24 cellular contexts compared by ENCODE assay signal in genomic region chr3:127410137-127410488, GRCh38.
DNase-seq lines count a peak whose midpoint lies in the region; ATAC-seq and TF ChIP-seq lines count a peak whose summit lies in the region.
"Had no signal": no experiment of that assay in that cellular context is flagged by ENCODE, and none has a peak within 500 bp of the region (broad histone marks: within the 10 kb centered on the region; RNA-seq: fewer than 3 reads in every experiment).

No MANE protein-coding gene starts in this region.

- peaks cover 0 to 78% (median 6%) of the 10 kb centered on the region in 3 donors for H3K27me3 ChIP-seq in stomach

- no peaks in the 10 kb centered on the region for H3K4me1 ChIP-seq in stomach

- intact Hi-C loops in activated T-helper 2 cell treated with anti-CD3 and anti-CD28 coated beads, Interferon-gamma antibody, Interleukin-2, Interleukin-4, amounts not matched to agents 10 μg/mL and 5 μg/mL and 100 μg/mL, durations not matched to agents 14 hours and 24 hours and 36 hours (cut with micrococcal nuclease), result no loop called here
- intact Hi-C loops in stomach (cut with DNase I; ENCODE audit: low total_unique reads), result no loop called here

- H3K27ac Mint-ChIP-seq in activated CD8-positive, alpha-beta memory T cell treated with anti-CD3 and anti-CD28 coated beads, Interleukin-2, amount 10 ng/mL, durations not matched to agents 7 days and 5 days, result no peak overlapping the region
- no peak overlapping the region for H3K27ac Mint-ChIP-seq in activated T-helper 2 cell treated with anti-CD3 and anti-CD28 coated beads, Interferon-gamma antibody, Interleukin-2, Interleukin-4, amounts not matched to agents 10 μg/mL and 5 μg/mL and 100 μg/mL, durations not matched to agents 14 hours and 24 hours and 36 hours
- H3K27ac Mint-ChIP-seq in neural crest cell (ENCODE audit: unreplicated experiment), result peak overlapping the region; percentile 76
- H3K27ac Mint-ChIP-seq: CD8-positive, alpha-beta T cell had no signal

- CTCF ChIA-PET in activated CD8-positive, alpha-beta memory T cell treated with anti-CD3 and anti-CD28 coated beads, Interleukin-2, amount 10 ng/mL, durations not matched to agents 7 days and 5 days (lab: Charles Lee), result no interaction called here

- ATAC-seq in activated CD8-positive, alpha-beta memory T cell treated with anti-CD3 and anti-CD28 coated beads, Interleukin-2, amount 10 ng/mL, durations not matched to agents 7 days and 5 days, result no peak
- ATAC-seq: CD8-positive, alpha-beta T cell; Panc1 had no signal

- no peak for TF ChIP-seq EP300 in stomach (IDR thresholded peaks at IDR 0.05)

- H3K4me1 Mint-ChIP-seq in activated CD8-positive, alpha-beta memory T cell treated with anti-CD3 and anti-CD28 coated beads, Interleukin-2, amount 10 ng/mL, durations not matched to agents 7 days and 5 days, result no peaks in the 10 kb centered on the region
- H3K4me1 Mint-ChIP-seq in activated T-helper 2 cell treated with anti-CD3 and anti-CD28 coated beads, Interferon-gamma antibody, Interleukin-2, Interleukin-4, amounts not matched to agents 10 μg/mL and 5 μg/mL and 100 μg/mL, durations not matched to agents 14 hours and 24 hours and 36 hours (ENCODE audit: low read depth), result no peaks in the 10 kb centered on the region
- peaks cover 76% of the 10 kb centered on the region for H3K4me1 Mint-ChIP-seq in neural crest cell

- TF ChIP-seq CTCF in neural crest cell (conservative IDR thresholded peaks at IDR 0.05), result no peak
- no peak for TF ChIP-seq CTCF in stomach (IDR thresholded peaks at IDR 0.05)

- no peak overlapping the region for H3K27ac ChIP-seq in stomach
- H3K27ac ChIP-seq: 22Rv1 had no signal

- TF ChIP-seq POLR2A in stomach (IDR thresholded peaks at IDR 0.05), result no peak

- DNase-seq in activated CD8-positive, alpha-beta memory T cell treated with anti-CD3 and anti-CD28 coated beads for 24 hours, result peak; percentile 30
- DNase-seq in activated CD8-positive, alpha-beta memory T cell treated with anti-CD3 and anti-CD28 coated beads, Interleukin-2, amount 10 ng/mL, durations not matched to agents 7 days and 5 days, result no peak
- peak; percentile 2 for DNase-seq in activated T-helper 2 cell treated with anti-CD3 and anti-CD28 coated beads, Interferon-gamma antibody, Interleukin-2, Interleukin-4, amounts not matched to agents 10 μg/mL and 5 μg/mL and 100 μg/mL, durations not matched to agents 14 hours and 24 hours and 36 hours (ENCODE audit: low spot score)
- DNase-seq in neural crest cell (ENCODE audit: low read depth, low spot score), result no peak
- peak; percentile 22 for DNase-seq in stomach
- no peak for DNase-seq in NCI-H2081 treated with DMSO at 0.1 percent for 48 hours (lab: John Stamatoyannopoulos, UW)
- no peak for DNase-seq in stimulated activated naive CD4-positive, alpha-beta T cell treated with Interleukin-2 at 50 U/mL for 16 hours (lab: John Stamatoyannopoulos, UW)
- DNase-seq in SKM-1 (lab: John Stamatoyannopoulos, UW; ENCODE audit: unreplicated experiment), result no peak
- DNase-seq: ACHN; C1 segment of cervical spinal cord; DMS153; GDM1; GOT3; Karpas-422; MV-4-11; NCI-H1105 treated with DMSO at 0.1 percent for 48 hours; NCI-H2029 treated with DMSO at 0.1 percent for 48 hours; NCI-H2171; NCI-H345; NCI-H774; NK-92 treated with Interleukin-12 subunit alpha and Interleukin-12 subunit beta, amount 100 ng/mL, for 24 hours had no signal

- 84 to 89% (median 87%) methylated on average over 6 of the region's 6 CpGs for WGBS in stomach, 5 donors

- H3K4me3 ChIP-seq in stomach, result no peak overlapping the region

- H3K4me3 Mint-ChIP-seq in activated CD8-positive, alpha-beta memory T cell treated with anti-CD3 and anti-CD28 coated beads, Interleukin-2, amount 10 ng/mL, durations not matched to agents 7 days and 5 days, result no peak overlapping the region
- H3K4me3 Mint-ChIP-seq in activated T-helper 2 cell treated with anti-CD3 and anti-CD28 coated beads, Interferon-gamma antibody, Interleukin-2, Interleukin-4, amounts not matched to agents 10 μg/mL and 5 μg/mL and 100 μg/mL, durations not matched to agents 14 hours and 24 hours and 36 hours (ENCODE audit: low read depth), result no peak overlapping the region
- H3K4me3 Mint-ChIP-seq in neural crest cell, result no peak overlapping the region
- H3K4me3 Mint-ChIP-seq: CD8-positive, alpha-beta T cell had no signal

- no peaks in the 10 kb centered on the region for H3K9me3 Mint-ChIP-seq in activated CD8-positive, alpha-beta memory T cell treated with anti-CD3 and anti-CD28 coated beads, Interleukin-2, amount 10 ng/mL, durations not matched to agents 7 days and 5 days (ENCODE audit: low read depth)
- no peaks in the 10 kb centered on the region for H3K9me3 Mint-ChIP-seq in activated T-helper 2 cell treated with anti-CD3 and anti-CD28 coated beads, Interferon-gamma antibody, Interleukin-2, Interleukin-4, amounts not matched to agents 10 μg/mL and 5 μg/mL and 100 μg/mL, durations not matched to agents 14 hours and 24 hours and 36 hours
- H3K9me3 Mint-ChIP-seq in neural crest cell, result no peaks in the 10 kb centered on the region
- H3K9me3 Mint-ChIP-seq: CD8-positive, alpha-beta T cell had no signal

- H3K36me3 Mint-ChIP-seq in activated CD8-positive, alpha-beta memory T cell treated with anti-CD3 and anti-CD28 coated beads, Interleukin-2, amount 10 ng/mL, durations not matched to agents 7 days and 5 days, result no peaks in the 10 kb centered on the region
- no peaks in the 10 kb centered on the region for H3K36me3 Mint-ChIP-seq in activated T-helper 2 cell treated with anti-CD3 and anti-CD28 coated beads, Interferon-gamma antibody, Interleukin-2, Interleukin-4, amounts not matched to agents 10 μg/mL and 5 μg/mL and 100 μg/mL, durations not matched to agents 14 hours and 24 hours and 36 hours (ENCODE audit: low read depth)
- no peaks in the 10 kb centered on the region for H3K36me3 Mint-ChIP-seq in neural crest cell (ENCODE audit: low read depth)
- H3K36me3 Mint-ChIP-seq: CD8-positive, alpha-beta T cell had no signal

- H3K9me3 ChIP-seq in stomach, result no peaks in the 10 kb centered on the region

- peaks cover 23% of the 10 kb centered on the region for H3K27me3 Mint-ChIP-seq in activated CD8-positive, alpha-beta memory T cell treated with anti-CD3 and anti-CD28 coated beads, Interleukin-2, amount 10 ng/mL, durations not matched to agents 7 days and 5 days
- H3K27me3 Mint-ChIP-seq in activated T-helper 2 cell treated with anti-CD3 and anti-CD28 coated beads, Interferon-gamma antibody, Interleukin-2, Interleukin-4, amounts not matched to agents 10 μg/mL and 5 μg/mL and 100 μg/mL, durations not matched to agents 14 hours and 24 hours and 36 hours (ENCODE audit: low read depth), result peaks cover 3% of the 10 kb centered on the region
- H3K27me3 Mint-ChIP-seq in neural crest cell (ENCODE audit: low read depth), result no peaks in the 10 kb centered on the region

- H3K36me3 ChIP-seq in stomach, result no peaks in the 10 kb centered on the region

Comparison
In these comparisons a context has a peak if more than half of its experiments do, and no peak if none do; other contexts are left out.
1. DNase-seq: peak in activated CD8-positive, alpha-beta memory T cell treated with anti-CD3 and anti-CD28 coated beads for 24 hours (single experiment), activated T-helper 2 cell treated with anti-CD3 and anti-CD28 coated beads, Interferon-gamma antibody, Interleukin-2, Interleukin-4, amounts not matched to agents 10 μg/mL and 5 μg/mL and 100 μg/mL, durations not matched to agents 14 hours and 24 hours and 36 hours (single experiment) and stomach (single experiment); none in activated CD8-positive, alpha-beta memory T cell treated with anti-CD3 and anti-CD28 coated beads, Interleukin-2, amount 10 ng/mL, durations not matched to agents 7 days and 5 days (single experiment), neural crest cell (single experiment), NCI-H2081 treated with DMSO at 0.1 percent for 48 hours (single experiment), stimulated activated naive CD4-positive, alpha-beta T cell treated with Interleukin-2 at 50 U/mL for 16 hours (single experiment) and SKM-1 (single experiment).